In the genomic region with DNA sequence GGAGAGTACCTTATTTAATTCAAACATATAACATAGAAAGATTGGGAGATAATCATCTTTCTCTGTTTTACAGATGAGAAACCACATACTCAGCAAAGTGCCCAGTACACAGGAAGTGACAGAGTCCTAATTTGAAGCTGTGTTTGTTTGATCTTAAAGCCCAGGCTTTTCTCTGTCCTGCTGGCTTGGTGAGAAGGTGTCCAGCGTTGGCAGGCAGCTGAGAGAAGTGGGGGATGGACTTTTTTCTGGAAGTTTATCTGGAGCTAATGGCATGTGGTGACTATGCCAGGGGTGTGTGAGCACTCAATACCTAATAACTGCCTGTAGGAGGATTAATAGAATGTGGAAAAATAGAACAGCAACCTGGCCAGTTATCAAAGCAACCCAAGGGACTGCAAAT, we compare ENCODE assay signal across 16 cellular contexts.
DNase-seq lines count a peak whose midpoint lies in the region; ATAC-seq and TF ChIP-seq lines count a peak whose summit lies in the region.
"Had no signal": no experiment of that assay in that cellular context is flagged by ENCODE, and none has a peak within 500 bp of the region (broad histone marks: within the 10 kb centered on the region; RNA-seq: fewer than 3 reads in every experiment).

No MANE protein-coding gene starts in this region.

- H3K27ac ChIP-seq in tibial nerve = no peak overlapping the region
- H3K27ac ChIP-seq: 22Rv1, ascending aorta had no signal

- no peak overlapping the region for H3K4me3 ChIP-seq in tibial nerve
- H3K4me3 ChIP-seq: ascending aorta, lung had no signal

- H3K27me3 Mint-ChIP-seq in natural killer cell (ENCODE audit: low read depth in 2 of 2) = no peaks in the 10 kb centered on the region

- no peaks in the 10 kb centered on the region for H3K27me3 ChIP-seq in tibial nerve
- H3K27me3 ChIP-seq: ascending aorta had no signal

- intact Hi-C loops in natural killer cell (cut with micrococcal nuclease) = no loop called here

- H3K27ac Mint-ChIP-seq in natural killer cell = peak overlapping the region; percentile 50 to 77
- H3K27ac Mint-ChIP-seq: CD8-positive, alpha-beta T cell had no signal

- DNase-seq in NCI-H510A treated with DMSO at 0.1 percent for 48 hours (lab: John Stamatoyannopoulos, UW) (peak; percentile 4), NCI-H510A (lab: John Stamatoyannopoulos, UW) (no peak), RPMI8226 (peak; percentile 77), natural killer cell (no peak), HT-29 (ENCODE audit: low spot score) (no peak), tibial nerve (ENCODE audit: low spot score in 2 of 2) (no peak), Kasumi-1 (lab: John Stamatoyannopoulos, UW) (no peak)
- DNase-seq: CD8-positive, alpha-beta T cell; GF-D8; NCI-H1417 treated with DMSO at 0.1 percent for 48 hours; NCI-H526; stimulated activated naive CD4-positive, alpha-beta T cell had no signal

- 15 to 35% methylated on average over 1 of the region's 1 CpG for WGBS in tibial nerve, 2 donors

- TF ChIP-seq CTCF in natural killer cell (IDR thresholded peaks at IDR 0.05) (no peak), tibial nerve (IDR thresholded peaks at IDR 0.05) (no peak)

- H3K4me3 Mint-ChIP-seq in natural killer cell = peak overlapping the region; percentile 72
- H3K4me3 Mint-ChIP-seq: CD8-positive, alpha-beta T cell had no signal

- peak; percentile 49 for ATAC-seq in GM19467 (IDR thresholded peaks at IDR 0.05; ENCODE audit: unreplicated experiment)
- ATAC-seq in natural killer cell = peak; percentile 59 to 92 (median 60)
- ATAC-seq: CD8-positive, alpha-beta T cell had no signal

- no peak for TF ChIP-seq POLR2A in tibial nerve (IDR thresholded peaks at IDR 0.05)

- no peak for TF ChIP-seq EP300 in tibial nerve (IDR thresholded peaks at IDR 0.05)

- peaks cover 22 to 29% of the 10 kb centered on the region in 2 donors for H3K4me1 Mint-ChIP-seq in natural killer cell

- no peaks in the 10 kb centered on the region for H3K36me3 Mint-ChIP-seq in natural killer cell
- H3K36me3 Mint-ChIP-seq: CD8-positive, alpha-beta T cell had no signal

- no peaks in the 10 kb centered on the region for H3K9me3 ChIP-seq in tibial nerve
- H3K9me3 ChIP-seq: ascending aorta had no signal

- no peaks in the 10 kb centered on the region for H3K36me3 ChIP-seq in tibial nerve
- H3K36me3 ChIP-seq: ascending aorta had no signal

- H3K9me3 Mint-ChIP-seq in natural killer cell = no peaks in the 10 kb centered on the region
- H3K9me3 Mint-ChIP-seq: CD8-positive, alpha-beta T cell had no signal

- H3K4me1 ChIP-seq in tibial nerve = peaks cover 0 to 4% (median 0%) of the 10 kb centered on the region in 4 donors
- H3K4me1 ChIP-seq: ascending aorta had no signal

Comparison
In these comparisons a context has a peak if more than half of its experiments do, and no peak if none do; other contexts are left out.
1. DNase-seq: peak in NCI-H510A treated with DMSO at 0.1 percent for 48 hours (single experiment) and RPMI8226 (single experiment); none in NCI-H510A (single experiment), natural killer cell (single experiment), HT-29 (single experiment), tibial nerve (0 of 2) and Kasumi-1 (0 of 2).